Comparison of ENCODE assay signal across 1 cellular context in genomic region chr11:120285256-120285655, GRCh38.
TF ChIP-seq lines count a peak whose summit lies in the region.

No MANE protein-coding gene starts in this region.

TF ChIP-seq in K562, 482 proteins besides CTCF, POLR2A, EP300 and RAD21:
- TF ChIP-seq ATF1 (CRISPR knock-in tag; IDR thresholded peaks at IDR 0.05): no peak
- no peak for TF ChIP-seq ATF1 (tag; IDR thresholded peaks at IDR 0.05)
- no peak for TF ChIP-seq CEBPZ (IDR thresholded peaks at IDR 0.05; ENCODE audit: borderline replicate concordance, low read depth, low read length)
- TF ChIP-seq ZNF695 (CRISPR knock-in tag; IDR thresholded peaks at IDR 0.05): no peak
- no peak for TF ChIP-seq GABPB1 (CRISPR knock-in tag; IDR thresholded peaks at IDR 0.05)
- no peak for TF ChIP-seq ZNF140 (CRISPR knock-in tag; IDR thresholded peaks at IDR 0.05)
- TF ChIP-seq EP400 (IDR thresholded peaks at IDR 0.05): no peak
- TF ChIP-seq VEZF1 (CRISPR knock-in tag; IDR thresholded peaks at IDR 0.05): no peak
- TF ChIP-seq TRIM25 (IDR thresholded peaks at IDR 0.05; ENCODE audit: borderline replicate concordance): no peak
- TF ChIP-seq ZNF253 (CRISPR knock-in tag; conservative IDR thresholded peaks at IDR 0.05): no peak
